15 cellular contexts compared by ENCODE assay signal in genomic region chr3:136350557-136350956, GRCh38.
DNase-seq lines count a peak whose midpoint lies in the region; ATAC-seq, FAIRE-seq and TF ChIP-seq lines count a peak whose summit lies in the region.
"Had no signal": no experiment of that assay in that cellular context is flagged by ENCODE, and none has a peak within 500 bp of the region (broad histone marks: within the 10 kb centered on the region; RNA-seq: fewer than 3 reads in every experiment).

No MANE protein-coding gene starts in this region.

- H2BK15ac ChIP-seq in mesenchymal stem cell (ENCODE audit: low read depth, poor library complexity, severe bottlenecking) = no peak overlapping the region

- H3K23ac ChIP-seq in mesenchymal stem cell (ENCODE audit: low read length in 2 of 2) = no peak overlapping the region

- H3K9me3 ChIP-seq in mesenchymal stem cell (ENCODE audit: control insufficient read depth, low read length) = no peaks in the 10 kb centered on the region

- peak overlapping the region; percentile 5 to 26 for H3K4ac ChIP-seq in mesenchymal stem cell (ENCODE audit: low read depth in 1 of 2, low read length in 2 of 2)

- peak overlapping the region; percentile 33 for H2AK5ac ChIP-seq in mesenchymal stem cell (ENCODE audit: low read length, severe bottlenecking)

- WGBS in mesenchymal stem cell = 43% methylated on average over 1 of the region's 2 CpGs

- FAIRE-seq in H54 (lab: Jason Lieb, UNC) = peak; percentile 33
- FAIRE-seq in bronchial epithelial cell (lab: Jason Lieb, UNC) = no peak

- peak overlapping the region; percentile 77 for H3K27ac ChIP-seq in mesenchymal stem cell (ENCODE audit: low read length, poor library complexity, severe bottlenecking)
- H3K27ac ChIP-seq: coronary artery, parathyroid adenoma had no signal

- DNase-seq in A172 (ENCODE audit: low spot score) (peak; percentile 57), H54 (ENCODE audit: insufficient read length, low spot score) (no peak), bronchial epithelial cell (ENCODE audit: low read depth) (peak; percentile 15), mesenchymal stem cell (peak; percentile 81), natural killer cell (no peak)
- DNase-seq in activated T-cell treated with anti-CD3 and anti-CD28 coated beads, Interleukin-2, amount 50 U/mL, for 1 hour = no peak
- DNase-seq: activated CD8-positive, alpha-beta T cell treated with anti-CD3 and anti-CD28 coated beads, Interleukin-2, amount 10 ng/mL, durations not matched to agents 7 days and 5 days; activated naive CD4-positive, alpha-beta T cell treated with anti-CD3 and anti-CD28 coated beads, Interleukin-2, amount 10 ng/mL, durations not matched to agents 7 days and 5 days; DMS79; NCI-H1092 had no signal

- peaks cover 8% of the 10 kb centered on the region for H3K4me1 ChIP-seq in mesenchymal stem cell (ENCODE audit: control insufficient read depth, insufficient read depth, low read depth, low read length)
- H3K4me1 ChIP-seq: parathyroid adenoma had no signal

- H3K14ac ChIP-seq in mesenchymal stem cell (ENCODE audit: low read length in 2 of 2) = no peak overlapping the region

- H4K8ac ChIP-seq in mesenchymal stem cell (ENCODE audit: low read length) = no peak overlapping the region

- H3K79me1 ChIP-seq in mesenchymal stem cell (replicated peaks; ENCODE audit: low read length, poor library complexity, severe bottlenecking) = peaks cover 4% of the 10 kb centered on the region

- H3K18ac ChIP-seq in mesenchymal stem cell (ENCODE audit: low read depth in 1 of 2, low read length in 2 of 2) = peak overlapping the region; percentile 13 to 73

- H3K4me3 ChIP-seq in bronchial epithelial cell (ENCODE audit: low read depth, low read length) = no peak overlapping the region
- peak overlapping the region in 1 of 2 experiments; percentile 1 for H3K4me3 ChIP-seq in mesenchymal stem cell (ENCODE audit: insufficient read depth in 1 of 2, low read depth in 1 of 2, low read length in 2 of 2)
- H3K4me3 ChIP-seq: coronary artery had no signal

- H3K27me3 ChIP-seq in bronchial epithelial cell (ENCODE audit: control insufficient read depth, insufficient read depth, low read length) = no peaks in the 10 kb centered on the region
- H3K27me3 ChIP-seq in mesenchymal stem cell (ENCODE audit: control insufficient read depth in 1 of 2, insufficient read depth in 1 of 2, low read length in 2 of 2) = no peaks in the 10 kb centered on the region

- no peak overlapping the region for H2AFZ ChIP-seq in mesenchymal stem cell (ENCODE audit: low read depth, low read length)
- H2AFZ ChIP-seq: parathyroid adenoma had no signal

- H3K9ac ChIP-seq in mesenchymal stem cell (ENCODE audit: low read length) = peak overlapping the region; percentile 18
- H3K9ac ChIP-seq: parathyroid adenoma had no signal

- no peak overlapping the region for H3K27ac Mint-ChIP-seq in natural killer cell
- H3K27ac Mint-ChIP-seq: activated CD8-positive, alpha-beta T cell treated with anti-CD3 and anti-CD28 coated beads, Interleukin-2, amount 10 ng/mL, durations not matched to agents 7 days and 5 days; activated naive CD4-positive, alpha-beta T cell treated with anti-CD3 and anti-CD28 coated beads, Interleukin-2, amount 10 ng/mL, durations not matched to agents 7 days and 5 days; stimulated activated memory B cell treated with anti-CD40 and anti-IgM and Interleukin-4, amounts not matched to agents 10 μg/mL and 1 μg/mL and 100 μg/mL, for 72 hours had no signal

- H4K91ac ChIP-seq in mesenchymal stem cell (ENCODE audit: low read length) = no peak overlapping the region

- no peak overlapping the region for H2BK120ac ChIP-seq in mesenchymal stem cell (ENCODE audit: low read depth, low read length)

- H3K4me1 Mint-ChIP-seq in natural killer cell = peaks cover 0 to 5% of the 10 kb centered on the region in 2 donors
- H3K4me1 Mint-ChIP-seq: stimulated activated memory B cell treated with anti-CD40 and anti-IgM and Interleukin-4, amounts not matched to agents 10 μg/mL and 1 μg/mL and 100 μg/mL, for 72 hours had no signal

- ATAC-seq in natural killer cell (no peak), GM21717 (IDR thresholded peaks at IDR 0.05; ENCODE audit: unreplicated experiment) (no peak), GM21576 (IDR thresholded peaks at IDR 0.05; ENCODE audit: unreplicated experiment) (no peak)
- ATAC-seq: activated CD8-positive, alpha-beta T cell treated with anti-CD3 and anti-CD28 coated beads, Interleukin-2, amount 10 ng/mL, durations not matched to agents 7 days and 5 days; stimulated activated memory B cell treated with anti-CD40 and anti-IgM and Interleukin-4, amounts not matched to agents 10 μg/mL and 1 μg/mL and 100 μg/mL, for 72 hours had no signal

- H3K4me2 ChIP-seq in mesenchymal stem cell (ENCODE audit: low read length, poor library complexity, severe bottlenecking) = peak overlapping the region; percentile 59

- no peak for TF ChIP-seq POLR2A in H54 (IDR thresholded peaks at IDR 0.05; ENCODE audit: low read depth, low read length)

- intact Hi-C loops in natural killer cell (cut with micrococcal nuclease) = no loop called here

- H2BK5ac ChIP-seq in mesenchymal stem cell (ENCODE audit: low read depth, low read length, poor library complexity, severe bottlenecking) = no peak overlapping the region

- peaks cover 0 to 3% of the 10 kb centered on the region in 2 donors for H3K9me3 Mint-ChIP-seq in natural killer cell

- H2BK12ac ChIP-seq in mesenchymal stem cell (ENCODE audit: low read length in 2 of 2) = no peak overlapping the region

- no peaks in the 10 kb centered on the region for H3K27me3 Mint-ChIP-seq in natural killer cell (ENCODE audit: low read depth in 2 of 2)
- H3K27me3 Mint-ChIP-seq: activated naive CD4-positive, alpha-beta T cell treated with anti-CD3 and anti-CD28 coated beads, Interleukin-2, amount 10 ng/mL, durations not matched to agents 7 days and 5 days; stimulated activated memory B cell treated with anti-CD40 and anti-IgM and Interleukin-4, amounts not matched to agents 10 μg/mL and 1 μg/mL and 100 μg/mL, for 72 hours had no signal

- TF ChIP-seq CTCF in bronchial epithelial cell (IDR thresholded peaks at IDR 0.05; ENCODE audit: insufficient read depth, low read length, severe bottlenecking) (no peak), natural killer cell (IDR thresholded peaks at IDR 0.05) (no peak)

- no peak overlapping the region for H3K4me3 Mint-ChIP-seq in natural killer cell
- H3K4me3 Mint-ChIP-seq: activated CD8-positive, alpha-beta T cell treated with anti-CD3 and anti-CD28 coated beads, Interleukin-2, amount 10 ng/mL, durations not matched to agents 7 days and 5 days; activated naive CD4-positive, alpha-beta T cell treated with anti-CD3 and anti-CD28 coated beads, Interleukin-2, amount 10 ng/mL, durations not matched to agents 7 days and 5 days; stimulated activated memory B cell treated with anti-CD40 and anti-IgM and Interleukin-4, amounts not matched to agents 10 μg/mL and 1 μg/mL and 100 μg/mL, for 72 hours had no signal

- peaks cover 20% of the 10 kb centered on the region for H3K36me3 Mint-ChIP-seq in natural killer cell

- H3K36me3 ChIP-seq in bronchial epithelial cell (ENCODE audit: control insufficient read depth, insufficient read depth, low read length) (no peaks in the 10 kb centered on the region), mesenchymal stem cell (ENCODE audit: control insufficient read depth in 1 of 2, insufficient read depth in 2 of 2, low read depth in 1 of 2, low read length in 2 of 2) (peaks cover 4 to 47% of the 10 kb centered on the region in 2 experiments)

Comparison
In these comparisons a context has a peak if more than half of its experiments do, and no peak if none do; other contexts are left out.
1. DNase-seq: peak in A172 (single experiment), bronchial epithelial cell (single experiment) and mesenchymal stem cell (single experiment); none in H54 (single experiment), natural killer cell (single experiment) and activated T-cell treated with anti-CD3 and anti-CD28 coated beads, Interleukin-2, amount 50 U/mL, for 1 hour (single experiment).